ENCODE assay signal across 18 cellular contexts in the genomic region with DNA sequence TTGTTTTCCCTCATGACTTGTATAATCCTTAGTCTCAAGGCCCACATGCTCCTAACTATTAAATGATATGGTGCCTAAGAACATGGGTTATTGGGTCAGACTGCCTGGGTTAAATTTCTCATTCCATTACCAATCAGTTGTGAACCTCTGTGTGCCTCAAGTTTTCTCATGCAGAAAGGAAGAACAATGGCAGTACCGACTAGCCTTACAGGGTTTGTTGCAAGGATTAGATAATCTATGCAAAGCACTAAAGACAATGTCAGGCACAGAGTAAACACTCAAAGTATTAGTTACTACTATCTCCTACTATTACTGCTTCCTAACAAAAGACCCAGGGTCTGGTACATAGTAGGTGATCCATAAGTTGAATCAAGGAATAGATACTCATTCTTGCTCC.
"Had no signal": no experiment of that assay in that cellular context is flagged by ENCODE, and none has a peak within 500 bp of the region (broad histone marks: within the 10 kb centered on the region; RNA-seq: fewer than 3 reads in every experiment).

No MANE protein-coding gene starts in this region.

- H3K4me3 Mint-ChIP-seq: activated CD8-positive, alpha-beta T cell treated with anti-CD3 and anti-CD28 coated beads for 36 hours; activated naive CD8-positive, alpha-beta T cell treated with anti-CD3 and anti-CD28 coated beads, Interleukin-2, amount 10 ng/mL, durations not matched to agents 7 days and 5 days; stimulated activated naive B cell treated with anti-CD40 and anti-IgM and Interleukin-4, amounts not matched to agents 10 μg/mL and 1 μg/mL and 100 μg/mL, for 72 hours had no signal

- H3K27me3 Mint-ChIP-seq: activated CD8-positive, alpha-beta T cell treated with anti-CD3 and anti-CD28 coated beads for 36 hours; activated naive CD8-positive, alpha-beta T cell treated with anti-CD3 and anti-CD28 coated beads, Interleukin-2, amount 10 ng/mL, durations not matched to agents 7 days and 5 days; natural killer cell treated with Interleukin-12 subunit alpha and Interleukin-12 subunit beta and Interleukin-15 and Interleukin-18, amount 100 ng/mL, for 72 hours; stimulated activated naive B cell treated with anti-CD40 and anti-IgM and Interleukin-4, amounts not matched to agents 10 μg/mL and 1 μg/mL and 100 μg/mL, for 72 hours had no signal

- H3K27me3 ChIP-seq: breast epithelium, right lobe of liver, suprapubic skin, upper lobe of left lung had no signal

- DNase-seq: activated CD8-positive, alpha-beta T cell treated with anti-CD3 and anti-CD28 coated beads for 36 hours; activated gamma-delta T cell; activated naive CD8-positive, alpha-beta T cell treated with anti-CD3 and anti-CD28 coated beads, Interleukin-2, amount 10 ng/mL, durations not matched to agents 7 days and 5 days; aorta; foreskin melanocyte; head of caudate nucleus; mammary epithelial cell; right lobe of liver; stimulated activated naive B cell treated with anti-CD40 and anti-IgM and Interleukin-4, amounts not matched to agents 10 μg/mL and 1 μg/mL and 100 μg/mL, for 72 hours; upper lobe of left lung had no signal

- H3K9me3 ChIP-seq: prostate gland, right lobe of liver, suprapubic skin had no signal

- ATAC-seq: left lobe of liver, right lobe of liver had no signal

- H3K27ac ChIP-seq: breast epithelium, prostate gland, right lobe of liver, suprapubic skin, upper lobe of left lung had no signal

- H3K36me3 ChIP-seq: prostate gland had no signal

- FAIRE-seq: colon, endothelial cell of umbilical vein, TTC549 had no signal

- H3K4me3 ChIP-seq: breast epithelium, prostate gland, right lobe of liver, suprapubic skin, upper lobe of left lung had no signal

- H3K27ac Mint-ChIP-seq: activated CD8-positive, alpha-beta T cell treated with anti-CD3 and anti-CD28 coated beads for 36 hours; activated naive CD8-positive, alpha-beta T cell treated with anti-CD3 and anti-CD28 coated beads, Interleukin-2, amount 10 ng/mL, durations not matched to agents 7 days and 5 days had no signal

- H3K4me1 ChIP-seq: breast epithelium, prostate gland, right lobe of liver, suprapubic skin had no signal
